Comparison of ENCODE assay signal across 30 cellular contexts in the genomic region with DNA sequence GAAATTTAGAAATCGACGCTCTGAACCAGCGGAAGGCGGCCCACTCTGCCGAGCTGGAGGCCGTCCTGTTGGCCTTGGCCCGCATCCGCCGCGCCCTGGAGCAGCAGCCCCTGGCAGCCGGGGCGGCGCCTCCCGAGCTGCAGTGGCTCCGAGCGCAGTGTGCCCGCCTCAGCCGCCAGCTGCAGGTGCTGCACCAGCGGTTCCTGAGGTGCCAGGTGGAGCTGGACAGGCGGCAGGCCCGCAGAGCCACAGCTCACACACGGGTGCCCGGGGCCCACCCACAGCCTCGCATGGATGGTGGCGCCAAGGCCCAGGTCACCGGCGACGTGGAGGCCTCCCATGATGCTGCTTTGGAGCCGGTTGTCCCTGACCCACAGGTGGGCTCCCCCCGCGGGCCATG.
"Had no signal": no experiment of that assay in that cellular context is flagged by ENCODE, and none has a peak within 500 bp of the region (broad histone marks: within the 10 kb centered on the region; RNA-seq: fewer than 3 reads in every experiment).

No MANE protein-coding gene starts in this region.

- H3K4me3 Mint-ChIP-seq: activated CD4-positive, alpha-beta T cell treated with anti-CD3 and anti-CD28 coated beads for 36 hours; activated CD8-positive, alpha-beta memory T cell treated with anti-CD3 and anti-CD28 coated beads, Interleukin-2, amount 10 ng/mL, durations not matched to agents 7 days and 5 days; activated CD8-positive, alpha-beta T cell treated with anti-CD3 and anti-CD28 coated beads, Interleukin-2, amount 10 ng/mL, durations not matched to agents 7 days and 5 days; activated naive CD4-positive, alpha-beta T cell treated with anti-CD3 and anti-CD28 coated beads, Interleukin-2, amount 50 U/mL, for 24 hours; activated naive CD8-positive, alpha-beta T cell treated with anti-CD3 and anti-CD28 coated beads, Interleukin-2, amount 50 U/mL, for 24 hours; dendritic cell treated with granulocyte-macrophage colony-stimulating factor and Interleukin-4, amounts not matched to agents 40 ng/mL and 50 ng/mL, for 4 days; mesothelial cell of epicardium; naive B cell; nephron progenitor cell; T-cell; type B pancreatic cell had no signal

- FAIRE-seq: keratinocyte had no signal

- H3K4me1 Mint-ChIP-seq: activated CD4-positive, alpha-beta T cell treated with anti-CD3 and anti-CD28 coated beads for 36 hours; activated naive CD4-positive, alpha-beta T cell treated with anti-CD3 and anti-CD28 coated beads, Interleukin-2, amount 50 U/mL, for 24 hours; activated naive CD8-positive, alpha-beta T cell treated with anti-CD3 and anti-CD28 coated beads, Interleukin-2, amount 50 U/mL, for 24 hours; naive B cell had no signal

- DNase-seq: activated CD4-positive, alpha-beta T cell treated with anti-CD3 and anti-CD28 coated beads for 36 hours; activated CD4-positive, CD25-positive, alpha-beta regulatory T cell; activated CD8-positive, alpha-beta memory T cell treated with anti-CD3 and anti-CD28 coated beads, Interleukin-2, amount 10 ng/mL, durations not matched to agents 7 days and 5 days; activated CD8-positive, alpha-beta T cell treated with anti-CD3 and anti-CD28 coated beads, Interleukin-2, amount 10 ng/mL, durations not matched to agents 7 days and 5 days; activated naive CD8-positive, alpha-beta T cell treated with anti-CD3 and anti-CD28 coated beads, Interleukin-2, amount 50 U/mL, for 24 hours; activated T-cell treated with anti-CD3 and anti-CD28 coated beads, Interleukin-2, amount 50 U/mL, for 48 hours; amygdala; central memory CD4-positive, alpha-beta T cell; esophagus squamous epithelium; foreskin melanocyte; mammary epithelial cell; naive B cell; nephron progenitor cell; nucleus accumbens; stimulated activated CD4-positive, alpha-beta T cell treated with anti-CD3 and anti-CD28 coated beads, Interleukin-2, amount 100 ng/mL, for 48 hours; stimulated activated naive CD4-positive, alpha-beta T cell treated with Interleukin-2 at 50 U/mL for 16 hours; T-cell; testis had no signal

- ATAC-seq: activated CD4-positive, alpha-beta T cell treated with anti-CD3 and anti-CD28 coated beads for 36 hours; activated CD8-positive, alpha-beta memory T cell treated with anti-CD3 and anti-CD28 coated beads, Interleukin-2, amount 10 ng/mL, durations not matched to agents 7 days and 5 days; activated CD8-positive, alpha-beta T cell treated with anti-CD3 and anti-CD28 coated beads, Interleukin-2, amount 10 ng/mL, durations not matched to agents 7 days and 5 days; activated naive CD8-positive, alpha-beta T cell treated with anti-CD3 and anti-CD28 coated beads, Interleukin-2, amount 50 U/mL, for 24 hours; left lobe of liver; SK-N-SH treated with all-trans-retinoic acid at 6 μM for 48 hours; T-cell had no signal

- H3K9me3 Mint-ChIP-seq: activated naive CD4-positive, alpha-beta T cell treated with anti-CD3 and anti-CD28 coated beads, Interleukin-2, amount 50 U/mL, for 24 hours; activated naive CD8-positive, alpha-beta T cell treated with anti-CD3 and anti-CD28 coated beads, Interleukin-2, amount 50 U/mL, for 24 hours; activated T-helper 2 cell treated with anti-CD3 and anti-CD28 coated beads, Interferon-gamma antibody, Interleukin-2, Interleukin-4, amounts not matched to agents 10 μg/mL and 5 μg/mL and 100 μg/mL, durations not matched to agents 14 hours and 24 hours and 36 hours; dendritic cell treated with granulocyte-macrophage colony-stimulating factor and Interleukin-4, amounts not matched to agents 40 ng/mL and 50 ng/mL, for 4 days; naive B cell; nephron progenitor cell; T-cell; type B pancreatic cell had no signal

- H3K27ac Mint-ChIP-seq: activated CD4-positive, alpha-beta T cell treated with anti-CD3 and anti-CD28 coated beads for 36 hours; activated CD8-positive, alpha-beta T cell treated with anti-CD3 and anti-CD28 coated beads, Interleukin-2, amount 10 ng/mL, durations not matched to agents 7 days and 5 days; activated naive CD4-positive, alpha-beta T cell treated with anti-CD3 and anti-CD28 coated beads, Interleukin-2, amount 50 U/mL, for 24 hours; activated naive CD8-positive, alpha-beta T cell treated with anti-CD3 and anti-CD28 coated beads, Interleukin-2, amount 50 U/mL, for 24 hours; activated T-helper 2 cell treated with anti-CD3 and anti-CD28 coated beads, Interferon-gamma antibody, Interleukin-2, Interleukin-4, amounts not matched to agents 10 μg/mL and 5 μg/mL and 100 μg/mL, durations not matched to agents 14 hours and 24 hours and 36 hours; dendritic cell treated with granulocyte-macrophage colony-stimulating factor and Interleukin-4, amounts not matched to agents 40 ng/mL and 50 ng/mL, for 4 days; mesothelial cell of epicardium; T-cell; type B pancreatic cell had no signal

- H3K27me3 ChIP-seq: breast epithelium, esophagus squamous epithelium, right lobe of liver, testis, vagina had no signal

- H3K9me3 ChIP-seq: breast epithelium, esophagus squamous epithelium, right lobe of liver, testis, vagina had no signal

- H3K4me3 ChIP-seq: breast epithelium, esophagus squamous epithelium, right lobe of liver, testis, vagina had no signal

- H3K4me1 ChIP-seq: breast epithelium, right lobe of liver, testis, vagina had no signal

- H3K27ac ChIP-seq: breast epithelium, epithelial cell of prostate, esophagus squamous epithelium, right lobe of liver, testis, vagina had no signal

- H3K27me3 Mint-ChIP-seq: activated CD4-positive, alpha-beta T cell treated with anti-CD3 and anti-CD28 coated beads for 36 hours; activated CD8-positive, alpha-beta memory T cell treated with anti-CD3 and anti-CD28 coated beads, Interleukin-2, amount 10 ng/mL, durations not matched to agents 7 days and 5 days; activated naive CD4-positive, alpha-beta T cell treated with anti-CD3 and anti-CD28 coated beads, Interleukin-2, amount 50 U/mL, for 24 hours; activated naive CD8-positive, alpha-beta T cell treated with anti-CD3 and anti-CD28 coated beads, Interleukin-2, amount 50 U/mL, for 24 hours; dendritic cell treated with granulocyte-macrophage colony-stimulating factor and Interleukin-4, amounts not matched to agents 40 ng/mL and 50 ng/mL, for 4 days; naive B cell; T-cell; type B pancreatic cell had no signal
